ENCODE assay signal across 9 cellular contexts in the genomic region with DNA sequence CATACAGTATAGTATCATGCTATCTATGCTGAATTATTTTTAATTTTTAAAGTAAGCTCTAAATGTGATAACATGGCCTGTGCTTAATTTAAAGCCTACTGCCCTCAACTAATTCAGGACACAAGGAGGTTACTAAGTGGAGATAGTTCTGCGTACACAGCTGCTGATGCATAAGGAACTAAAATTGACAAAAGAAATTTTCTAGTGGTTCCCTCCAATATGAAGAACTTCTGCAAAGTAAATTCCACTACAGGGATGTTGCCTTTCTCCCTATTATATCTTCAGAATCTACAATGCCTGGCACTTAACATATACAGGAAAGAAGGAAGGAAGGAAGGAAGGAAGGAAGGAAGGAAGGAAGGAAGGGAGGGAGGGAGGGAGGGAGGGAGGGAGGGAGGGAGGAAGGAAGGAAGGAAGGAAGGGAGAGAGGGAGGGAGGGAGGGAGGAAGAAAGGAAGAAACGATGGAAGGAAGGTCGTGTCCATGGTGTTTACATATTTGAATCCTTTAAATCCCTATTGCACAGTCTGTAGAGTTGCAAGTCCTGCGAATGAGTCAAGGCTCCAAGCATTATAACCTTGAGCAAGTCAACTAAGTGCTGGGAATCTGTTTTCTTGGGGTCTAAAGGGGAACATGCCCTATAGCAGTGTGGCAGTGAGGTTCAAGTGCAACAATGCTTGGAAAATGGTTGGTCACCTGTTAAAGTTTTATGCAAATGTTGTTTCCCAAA.
"Had no signal": no experiment of that assay in that cellular context is flagged by ENCODE, and none has a peak within 500 bp of the region (broad histone marks: within the 10 kb centered on the region; RNA-seq: fewer than 3 reads in every experiment).

No MANE protein-coding gene starts in this region.

- H3K27ac Mint-ChIP-seq: IgD-negative memory B cell had no signal

- DNase-seq: IMR-90, Karpas-422, KBM-7, KG1 had no signal

- H3K9ac ChIP-seq: KMS-11 had no signal

- H3K4me2 ChIP-seq: KMS-11 had no signal

- H3K27me3 Mint-ChIP-seq: IgD-negative memory B cell had no signal

- FAIRE-seq: HepG2, HTR-8/SVneo had no signal

- ATAC-seq: HepG2 had no signal

- H3K4me1 Mint-ChIP-seq: IgD-negative memory B cell had no signal

- H3K27ac ChIP-seq: HL-60, KMS-11 had no signal
